8 cellular contexts compared by ENCODE assay signal in the genomic region with DNA sequence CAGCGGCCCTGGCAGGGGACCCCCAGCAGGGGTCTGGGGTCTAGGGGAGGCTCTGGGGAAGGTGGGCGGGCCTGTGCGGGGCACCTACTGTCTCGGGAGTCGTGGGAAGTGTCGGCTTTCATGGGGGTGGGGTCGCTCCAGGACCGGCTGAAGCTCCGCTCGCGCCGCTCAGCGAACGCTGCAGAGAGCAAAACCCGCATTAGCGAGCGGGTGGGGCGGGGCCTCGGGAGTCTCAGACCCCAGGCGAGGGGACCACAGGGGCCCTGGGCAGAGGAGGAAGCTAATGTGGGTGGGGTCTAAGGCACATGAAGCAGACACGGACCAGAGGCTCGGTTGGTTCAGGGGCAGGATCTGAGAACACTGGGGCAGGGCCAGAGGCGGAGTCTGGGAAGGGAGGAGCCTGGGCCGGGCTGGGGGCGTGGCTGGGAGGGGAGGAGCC. TPM values are rescaled to one million over a fixed set of nuclear protein-coding genes. Genes with fewer than 3 reads are reported as not detected.
A peak's percentile ranks its signal among the peaks of the same experiment; 100 is the strongest.
DNase-seq lines count a peak whose midpoint lies in the region; ATAC-seq and TF ChIP-seq lines count a peak whose summit lies in the region.

No MANE protein-coding gene starts in this region.

- H3K9me3 Mint-ChIP-seq in effector memory CD8-positive, alpha-beta T cell: no peaks in the 10 kb centered on the region
- H3K9me3 Mint-ChIP-seq in stimulated activated effector memory CD8-positive, alpha-beta T cell treated with anti-CD3 and anti-CD28 coated beads, Interleukin-12 subunit alpha, Interleukin-12 subunit beta, amount 100 ng/mL, for 72 hours: no peaks in the 10 kb centered on the region

- H3K4me1 Mint-ChIP-seq in effector memory CD8-positive, alpha-beta T cell (ENCODE audit: low read depth in 2 of 2): peaks cover 18 to 28% of the 10 kb centered on the region in 2 donors
- H3K4me1 Mint-ChIP-seq in stimulated activated effector memory CD8-positive, alpha-beta T cell treated with anti-CD3 and anti-CD28 coated beads, Interleukin-12 subunit alpha, Interleukin-12 subunit beta, amount 100 ng/mL, for 72 hours: peaks cover 28% of the 10 kb centered on the region

- H3K36me3 Mint-ChIP-seq in effector memory CD8-positive, alpha-beta T cell (ENCODE audit: insufficient read depth): peaks cover 38% of the 10 kb centered on the region
- H3K36me3 Mint-ChIP-seq in stimulated activated effector memory CD8-positive, alpha-beta T cell treated with anti-CD3 and anti-CD28 coated beads, Interleukin-12 subunit alpha, Interleukin-12 subunit beta, amount 100 ng/mL, for 72 hours: peaks cover 39% of the 10 kb centered on the region

- H3K27ac ChIP-seq in Karpas-422 (ENCODE audit: low read length) (no peak overlapping the region), lung (ENCODE audit: low read depth in 1 of 2, low read length in 1 of 2) (no peak overlapping the region)

- H3K4me1 ChIP-seq in Karpas-422 (ENCODE audit: low read length) (peaks cover 45% of the 10 kb centered on the region), lung (ENCODE audit: control insufficient read depth in 2 of 2, insufficient read depth in 2 of 2, low read length in 2 of 2) (peaks cover 0 to 7% of the 10 kb centered on the region in 2 donors)

- no peak for TF ChIP-seq CTCF in lung (IDR thresholded peaks at IDR 0.05; ENCODE audit: control extremely low read depth, extremely low read depth)

- H3K4me3 Mint-ChIP-seq in effector memory CD8-positive, alpha-beta T cell: peak overlapping the region; percentile 27 to 29
- no peak overlapping the region for H3K4me3 Mint-ChIP-seq in stimulated activated effector memory CD8-positive, alpha-beta T cell treated with anti-CD3 and anti-CD28 coated beads, Interleukin-12 subunit alpha, Interleukin-12 subunit beta, amount 100 ng/mL, for 72 hours

- H4K20me1 ChIP-seq in Karpas-422 (ENCODE audit: insufficient read depth, low read depth, low read length): peaks cover 27% of the 10 kb centered on the region

- peaks cover 14% of the 10 kb centered on the region for H3K79me2 ChIP-seq in Karpas-422 (ENCODE audit: low read length)

- H3K4me3 ChIP-seq in Karpas-422 (ENCODE audit: low read length) (no peak overlapping the region), lung (no peak overlapping the region)

- H3K9ac ChIP-seq in Karpas-422 (ENCODE audit: low read length): no peak overlapping the region

- H3K36me3 ChIP-seq in Karpas-422 (ENCODE audit: insufficient read depth, low read length): peaks cover 12% of the 10 kb centered on the region
- H3K36me3 ChIP-seq in lung (ENCODE audit: control insufficient read depth in 2 of 2, insufficient read depth in 2 of 2, low read length in 2 of 2): peaks cover 0 to 18% of the 10 kb centered on the region in 2 donors

- H3K27me3 ChIP-seq in Karpas-422 (ENCODE audit: low read length) (no peaks in the 10 kb centered on the region), lung (ENCODE audit: control insufficient read depth, insufficient read depth) (no peaks in the 10 kb centered on the region)

- peak; percentile 85 for DNase-seq in Karpas-422
- DNase-seq in activated CD4-positive, alpha-beta T cell treated with anti-CD3 and anti-CD28 coated beads for 48 hours: peak; percentile 81
- DNase-seq in effector memory CD8-positive, alpha-beta T cell: peak in 1 of 3 experiments; percentile 48
- peak; percentile 78 for DNase-seq in lung (ENCODE audit: low spot score)
- DNase-seq in stimulated activated effector memory CD8-positive, alpha-beta T cell treated with anti-CD3 and anti-CD28 coated beads, Interleukin-12 subunit alpha, Interleukin-12 subunit beta, amount 100 ng/mL, for 72 hours (ENCODE audit: low spot score in 2 of 2): peak in 1 of 2 donors; percentile 74
- DNase-seq in SIG-M5 (lab: John Stamatoyannopoulos, UW): no peak

- 14 to 21% methylated on average over 23 to 25 of the region's 25 CpGs for WGBS in lung, 2 donors

- H3K27ac Mint-ChIP-seq in effector memory CD8-positive, alpha-beta T cell: no peak overlapping the region
- H3K27ac Mint-ChIP-seq in stimulated activated effector memory CD8-positive, alpha-beta T cell treated with anti-CD3 and anti-CD28 coated beads, Interleukin-12 subunit alpha, Interleukin-12 subunit beta, amount 100 ng/mL, for 72 hours: no peak overlapping the region

- no peak overlapping the region for H3K4me2 ChIP-seq in Karpas-422 (ENCODE audit: low read depth, low read length, poor library complexity, severe bottlenecking)

- H3K9me3 ChIP-seq in Karpas-422 (ENCODE audit: low read length) (no peaks in the 10 kb centered on the region), lung (ENCODE audit: control insufficient read depth in 2 of 2, insufficient read depth in 1 of 2, low read length in 1 of 2) (no peaks in the 10 kb centered on the region)

- no peak overlapping the region for H2AFZ ChIP-seq in Karpas-422 (ENCODE audit: low read length)

- no peaks in the 10 kb centered on the region for H3K9me2 ChIP-seq in Karpas-422 (replicated peaks; ENCODE audit: insufficient read depth, low read length)

- no peaks in the 10 kb centered on the region for H3K27me3 Mint-ChIP-seq in effector memory CD8-positive, alpha-beta T cell

- peak; percentile 55 for ATAC-seq in GM18907 (IDR thresholded peaks at IDR 0.05; ENCODE audit: unreplicated experiment)
- peak; percentile 37 for ATAC-seq in effector memory CD8-positive, alpha-beta T cell (replicated peaks)
- ATAC-seq in lung (ENCODE audit: insufficient read depth, low FRiP score): peak; percentile 71
- ATAC-seq in stimulated activated effector memory CD8-positive, alpha-beta T cell treated with anti-CD3 and anti-CD28 coated beads, Interleukin-12 subunit alpha, Interleukin-12 subunit beta, amount 100 ng/mL, for 72 hours: peak; percentile 59
- no peak for ATAC-seq in GM19467 (IDR thresholded peaks at IDR 0.05; ENCODE audit: unreplicated experiment)

RNA-seq across cellular contexts. Expression of gene NSMF, which starts 5.5 kb away (rescaled TPM):
- total RNA-seq in Karpas-422 (2014; rRNA removed; shearing (Covaris generic); ENCODE audit: low replicate concordance): 36.4 and 55.4 TPM in 2 replicates
- total RNA-seq in lung: 10 to 100 TPM; 13.8 to 34.1 TPM
- polyA plus RNA-seq in lung: 10 to 100 TPM; 26.1 to 39.8 TPM

RNA-seq across cellular contexts. Expression of gene ENTPD8, which starts 12.5 kb away (rescaled TPM):
- not detected in 2 replicates for total RNA-seq in Karpas-422 (2014; rRNA removed; shearing (Covaris generic); ENCODE audit: low replicate concordance)
- under 1 TPM; 0.14 to 0.28 TPM for total RNA-seq in lung
- under 1 TPM; 0.08 to 0.45 TPM for polyA plus RNA-seq in lung

RNA-seq across cellular contexts. Expression of gene NOXA1, which starts 30.5 kb away (rescaled TPM):
- 0.51 TPM in 1 of 2 replicates, not detected in the other for total RNA-seq in Karpas-422 (2014; rRNA removed; shearing (Covaris generic); ENCODE audit: low replicate concordance)
- 10 to 100 TPM in 1 of 2 donors, 1 to 10 TPM in 1; 3.1 to 10.1 TPM for total RNA-seq in lung
- 10 to 100 TPM in 1 of 2 donors, 1 to 10 TPM in 1; 2.1 to 11.7 TPM for polyA plus RNA-seq in lung

RNA-seq across cellular contexts. Expression of gene EXD3, which starts 30.7 kb away (rescaled TPM):
- total RNA-seq in Karpas-422 (2014; rRNA removed; shearing (Covaris generic); ENCODE audit: low replicate concordance): 2.8 and 7.8 TPM in 2 replicates
- total RNA-seq in lung: 10 to 100 TPM; 17.5 to 21.5 TPM
- polyA plus RNA-seq in lung: 10 to 100 TPM in 1 of 2 donors, 1 to 10 TPM in 1; 8.6 to 30.5 TPM
